In genomic region chr20:52105045-52105572, GRCh38 we compare ENCODE assay signal across 8 cellular contexts.
DNase-seq lines count a peak whose midpoint lies in the region; ATAC-seq, FAIRE-seq and TF ChIP-seq lines count a peak whose summit lies in the region.

No MANE protein-coding gene starts in this region.

- H3K4me3 ChIP-seq in A549 = peak overlapping the region; percentile 53
- H3K4me3 ChIP-seq in mammary epithelial cell (replicated peaks in 1 of 3; ENCODE audit: insufficient read depth in 1 of 3, low read depth in 2 of 3, low read length in 3 of 3) = peak overlapping the region; percentile 45 to 52 (median 48)
- H3K4me3 ChIP-seq in kidney epithelial cell (ENCODE audit: low read depth, low read length) = peak overlapping the region; percentile 69
- H3K4me3 ChIP-seq in suprapubic skin = peak overlapping the region; percentile 60

- H3K27ac ChIP-seq in A549 (peak overlapping the region; percentile 75 to 91), mammary epithelial cell (ENCODE audit: insufficient read depth, low read depth, low read length) (no peak overlapping the region), suprapubic skin (no peak overlapping the region)

- no peak overlapping the region for H3K27ac Mint-ChIP-seq in activated T-helper 2 cell treated with anti-CD3 and anti-CD28 coated beads, Interferon-gamma antibody, Interleukin-2, Interleukin-4, amounts not matched to agents 10 μg/mL and 5 μg/mL and 100 μg/mL, durations not matched to agents 14 hours and 24 hours and 36 hours

- TF ChIP-seq RAD21 in A549 (conservative IDR thresholded peaks at IDR 0.05 in 1 of 2, IDR thresholded peaks at IDR 0.05 in 1 of 2) = no peak

- intact Hi-C loops in mammary epithelial cell (cut with micrococcal nuclease) = no loop called here
- intact Hi-C loops in activated T-helper 2 cell treated with anti-CD3 and anti-CD28 coated beads, Interferon-gamma antibody, Interleukin-2, Interleukin-4, amounts not matched to agents 10 μg/mL and 5 μg/mL and 100 μg/mL, durations not matched to agents 14 hours and 24 hours and 36 hours (cut with micrococcal nuclease) = no loop called here

- H3K4me1 ChIP-seq in A549 (peaks cover 8% of the 10 kb centered on the region; the same call in 1 of the 3 replicates), mammary epithelial cell (ENCODE audit: insufficient read depth, low read length) (peaks cover 12% of the 10 kb centered on the region), suprapubic skin (peaks cover 34% of the 10 kb centered on the region)

- ATAC-seq in A549 (peak; percentile 67 to 83), GM21423 (IDR thresholded peaks at IDR 0.05; ENCODE audit: unreplicated experiment) (no peak)

- TF ChIP-seq EP300 in A549 (IDR thresholded peaks at IDR 0.05) (no peak), suprapubic skin (IDR thresholded peaks at IDR 0.05) (no peak)

- H2AFZ ChIP-seq in mammary epithelial cell (ENCODE audit: low read depth, low read length) = peak overlapping the region; percentile 72

- no peak overlapping the region for H3K9ac ChIP-seq in mammary epithelial cell (ENCODE audit: insufficient read depth, low read length)

- H3K27me3 Mint-ChIP-seq in activated T-helper 2 cell treated with anti-CD3 and anti-CD28 coated beads, Interferon-gamma antibody, Interleukin-2, Interleukin-4, amounts not matched to agents 10 μg/mL and 5 μg/mL and 100 μg/mL, durations not matched to agents 14 hours and 24 hours and 36 hours (ENCODE audit: low read depth) = peaks cover 47% of the 10 kb centered on the region

- H3K4me2 ChIP-seq in A549 (peak overlapping the region; percentile 88), mammary epithelial cell (ENCODE audit: insufficient read depth, low read depth, low read length) (peak overlapping the region; percentile 84)

- H3K36me3 Mint-ChIP-seq in activated T-helper 2 cell treated with anti-CD3 and anti-CD28 coated beads, Interferon-gamma antibody, Interleukin-2, Interleukin-4, amounts not matched to agents 10 μg/mL and 5 μg/mL and 100 μg/mL, durations not matched to agents 14 hours and 24 hours and 36 hours (ENCODE audit: low read depth) = no peaks in the 10 kb centered on the region

- DNase-seq in A549 (ENCODE audit: low read depth in 1 of 2, low spot score in 1 of 2) = peak; percentile 55 to 68
- peak; percentile 98 for DNase-seq in HTR-8/SVneo (ENCODE audit: insufficient read length, low spot score)
- DNase-seq in mammary epithelial cell = peak; percentile 19
- no peak for DNase-seq in kidney epithelial cell (ENCODE audit: low read depth)
- DNase-seq in suprapubic skin (ENCODE audit: low spot score in 2 of 2) = peak in 1 of 2 donors; percentile 69
- no peak for DNase-seq in activated T-helper 2 cell treated with anti-CD3 and anti-CD28 coated beads, Interferon-gamma antibody, Interleukin-2, Interleukin-4, amounts not matched to agents 10 μg/mL and 5 μg/mL and 100 μg/mL, durations not matched to agents 14 hours and 24 hours and 36 hours (ENCODE audit: low spot score)
- no peak for DNase-seq in superior temporal gyrus (ENCODE audit: extremely low spot score)

- in situ Hi-C loops in mammary epithelial cell (cut with MboI; ENCODE audit: low sequenced_read_pairs in 2 of 2) = no loop called here

- TF ChIP-seq CTCF in A549 (IDR thresholded peaks at IDR 0.05) (no peak), mammary epithelial cell (conservative IDR thresholded peaks at IDR 0.05 in 1 of 2, IDR thresholded peaks at IDR 0.05 in 1 of 2; ENCODE audit: extremely low read depth in 1 of 2, insufficient read depth in 1 of 2, low read depth in 1 of 2, low read length in 2 of 2) (no peak), kidney epithelial cell (IDR thresholded peaks at IDR 0.05; ENCODE audit: insufficient read depth, low read length, poor library complexity, severe bottlenecking) (no peak), suprapubic skin (IDR thresholded peaks at IDR 0.05) (no peak)

- no peaks in the 10 kb centered on the region for H3K79me2 ChIP-seq in mammary epithelial cell (ENCODE audit: insufficient read depth, low read length)

- dilution Hi-C loops in mammary epithelial cell (cut with HindIII; ENCODE audit: low sequenced_read_pairs) = no loop called here

- H3K27me3 ChIP-seq in mammary epithelial cell (ENCODE audit: insufficient read depth, low read length) (peaks cover 3% of the 10 kb centered on the region), kidney epithelial cell (ENCODE audit: control insufficient read depth, insufficient read depth, low read length) (no peaks in the 10 kb centered on the region), suprapubic skin (peaks cover 26% of the 10 kb centered on the region)

- H4K20me1 ChIP-seq in mammary epithelial cell (ENCODE audit: insufficient read depth, low read length) = no peaks in the 10 kb centered on the region

- POLR2A ChIA-PET in A549 (lab: Yijun Ruan, JAX) = no interaction called here

- no peaks in the 10 kb centered on the region for H3K36me3 ChIP-seq in mammary epithelial cell (ENCODE audit: insufficient read depth, low read length)
- no peaks in the 10 kb centered on the region for H3K36me3 ChIP-seq in kidney epithelial cell (ENCODE audit: control insufficient read depth, insufficient read depth, low read length)
- H3K36me3 ChIP-seq in suprapubic skin = no peaks in the 10 kb centered on the region

- H3K9me3 ChIP-seq in A549 (no peaks in the 10 kb centered on the region), mammary epithelial cell (replicated peaks; ENCODE audit: insufficient read depth, low read length) (no peaks in the 10 kb centered on the region), suprapubic skin (no peaks in the 10 kb centered on the region)

- WGBS in A549 (ENCODE audit: missing lambda C conversion rate) = 0% methylated on average over 14 of the region's 52 CpGs
- WGBS in mammary epithelial cell (ENCODE audit: low coverage, missing lambda C conversion rate) = 3% methylated on average over 15 of the region's 52 CpGs
- WGBS in suprapubic skin = no CpG with 5 or more reads among the region's 52 CpGs

- H3K9me3 Mint-ChIP-seq in activated T-helper 2 cell treated with anti-CD3 and anti-CD28 coated beads, Interferon-gamma antibody, Interleukin-2, Interleukin-4, amounts not matched to agents 10 μg/mL and 5 μg/mL and 100 μg/mL, durations not matched to agents 14 hours and 24 hours and 36 hours = no peaks in the 10 kb centered on the region

- no TSS peak for BruUV-seq in mammary epithelial cell (replicated peaks; lab: Mats Ljungman, UMichigan)

- no peak overlapping the region for H3K4me3 Mint-ChIP-seq in activated T-helper 2 cell treated with anti-CD3 and anti-CD28 coated beads, Interferon-gamma antibody, Interleukin-2, Interleukin-4, amounts not matched to agents 10 μg/mL and 5 μg/mL and 100 μg/mL, durations not matched to agents 14 hours and 24 hours and 36 hours (ENCODE audit: low read depth)

- no peak for FAIRE-seq in A549 (lab: Jason Lieb, UNC)
- no peak for FAIRE-seq in HTR-8/SVneo (lab: Jason Lieb, UNC)

- CTCF ChIA-PET in A549 (lab: Yijun Ruan, JAX) = interaction anchor here (0.6 to 2.8 kb wide), 19 partner anchors 10 to 480 kb away, joined by 3 to 17 read pairs (median 4); no protein-coding TSS in a partner anchor
- CTCF ChIA-PET in mammary epithelial cell (lab: Charles Lee; ENCODE audit: low non-redundant PET) = interaction anchor here (0.5 kb wide), 1 partner anchor 383 kb away, joined by 3 read pairs; no protein-coding TSS in a partner anchor

- TF ChIP-seq POLR2A in A549 (IDR thresholded peaks at IDR 0.05; ENCODE audit: low read length) (no peak), suprapubic skin (IDR thresholded peaks at IDR 0.05) (no peak)

- H3K4me1 Mint-ChIP-seq in activated T-helper 2 cell treated with anti-CD3 and anti-CD28 coated beads, Interferon-gamma antibody, Interleukin-2, Interleukin-4, amounts not matched to agents 10 μg/mL and 5 μg/mL and 100 μg/mL, durations not matched to agents 14 hours and 24 hours and 36 hours (ENCODE audit: low read depth) = peaks cover 12% of the 10 kb centered on the region

TF ChIP-seq in A549, 52 proteins besides CTCF, POLR2A, EP300 and RAD21:
- TF ChIP-seq EHMT2 (IDR thresholded peaks at IDR 0.05; ENCODE audit: low read depth) (no peak), HOXB5 (CRISPR knock-in tag; IDR thresholded peaks at IDR 0.05) (peak; percentile 99), SREBF2 (IDR thresholded peaks at IDR 0.05) (no peak), USF2 (IDR thresholded peaks at IDR 0.05) (no peak), PHF8 (IDR thresholded peaks at IDR 0.05; ENCODE audit: borderline replicate concordance, low read depth) (peak; percentile 57; the same call in 1 of the 2 replicates), E2F6 (IDR thresholded peaks at IDR 0.05; ENCODE audit: borderline replicate concordance, low read depth) (0 out of 2 replicates have a peak, but pooled peaks have one; percentile 43), GATA3 (IDR thresholded peaks at IDR 0.05; ENCODE audit: borderline replicate concordance) (no peak), HDAC2 (IDR thresholded peaks at IDR 0.05) (no peak)
- TF ChIP-seq, protein P1, sequence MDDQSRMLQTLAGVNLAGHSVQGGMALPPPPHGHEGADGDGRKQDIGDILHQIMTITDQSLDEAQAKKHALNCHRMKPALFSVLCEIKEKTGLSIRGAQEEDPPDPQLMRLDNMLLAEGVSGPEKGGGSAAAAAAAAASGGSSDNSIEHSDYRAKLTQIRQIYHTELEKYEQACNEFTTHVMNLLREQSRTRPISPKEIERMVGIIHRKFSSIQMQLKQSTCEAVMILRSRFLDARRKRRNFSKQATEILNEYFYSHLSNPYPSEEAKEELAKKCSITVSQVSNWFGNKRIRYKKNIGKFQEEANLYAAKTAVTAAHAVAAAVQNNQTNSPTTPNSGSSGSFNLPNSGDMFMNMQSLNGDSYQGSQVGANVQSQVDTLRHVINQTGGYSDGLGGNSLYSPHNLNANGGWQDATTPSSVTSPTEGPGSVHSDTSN (IDR thresholded peaks at IDR 0.05) = peak; percentile 81
- TF ChIP-seq, protein P2, sequence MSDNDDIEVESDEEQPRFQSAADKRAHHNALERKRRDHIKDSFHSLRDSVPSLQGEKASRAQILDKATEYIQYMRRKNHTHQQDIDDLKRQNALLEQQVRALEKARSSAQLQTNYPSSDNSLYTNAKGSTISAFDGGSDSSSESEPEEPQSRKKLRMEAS (IDR thresholded peaks at IDR 0.05) = peak; percentile 47; the same call in 1 of the 2 replicates

Comparison
In these comparisons a context has a peak if more than half of its experiments do, and no peak if none do; other contexts are left out.
1. DNase-seq: peak in A549 (2 of 2), HTR-8/SVneo (single experiment) and mammary epithelial cell (single experiment); none in kidney epithelial cell (single experiment), activated T-helper 2 cell treated with anti-CD3 and anti-CD28 coated beads, Interferon-gamma antibody, Interleukin-2, Interleukin-4, amounts not matched to agents 10 μg/mL and 5 μg/mL and 100 μg/mL, durations not matched to agents 14 hours and 24 hours and 36 hours (single experiment) and superior temporal gyrus (single experiment).
2. H3K27ac ChIP-seq: peak in A549 (2 of 2); none in mammary epithelial cell (single experiment) and suprapubic skin (single experiment).
3. Peak in every context shown above with its lines, with median percentiles within 50 percentile points of each other: H3K4me3 ChIP-seq.